1 cellular context compared by ENCODE assay signal in genomic region chr17:57984936-57985674, GRCh38.
TF ChIP-seq lines count a peak whose summit lies in the region.

No MANE protein-coding gene starts in this region.

TF ChIP-seq in endothelial cell of umbilical vein, 7 proteins besides CTCF, POLR2A, EP300 and RAD21:
- no peak for TF ChIP-seq GATA2 (IDR thresholded peaks at IDR 0.05; ENCODE audit: insufficient read depth, insufficient read length, low read depth, low read length)
- TF ChIP-seq FOS (IDR thresholded peaks at IDR 0.05; ENCODE audit: borderline replicate concordance, insufficient read depth, low read length) = no peak
- no peak for TF ChIP-seq POLR2AphosphoS5 (IDR thresholded peaks at IDR 0.05; ENCODE audit: insufficient read depth, low read depth, low read length)
- no peak for TF ChIP-seq EZH2 (IDR thresholded peaks at IDR 0.05; ENCODE audit: borderline replicate concordance, low read depth, low read length, severe bottlenecking)
- TF ChIP-seq JUN (IDR thresholded peaks at IDR 0.05; ENCODE audit: borderline replicate concordance, insufficient read depth, insufficient read length, low read depth) = no peak
- TF ChIP-seq MAX (IDR thresholded peaks at IDR 0.05; ENCODE audit: insufficient read depth, insufficient read length) = no peak
- TF ChIP-seq MYC (IDR thresholded peaks at IDR 0.05; ENCODE audit: low read depth, low read length) = no peak
